In genomic region chr2:87075796-87076252, GRCh38 we compare ENCODE assay signal across 7 cellular contexts. TPM values are rescaled to one million over a fixed set of nuclear protein-coding genes. Genes with fewer than 3 reads are reported as not detected.
DNase-seq lines count a peak whose midpoint lies in the region; ATAC-seq lines count a peak whose summit lies in the region.
"Not testable (repeated sequence)": the region's sequence is repeated elsewhere in the genome, so short reads cannot be mapped to it uniquely, and the experiment has no call there.

No MANE protein-coding gene starts in this region.

- H3K36me3 ChIP-seq in duodenal mucosa (ENCODE audit: control insufficient read depth in 1 of 2, insufficient read depth in 2 of 2, low read length in 2 of 2): not testable (repeated sequence)

- H3K27ac ChIP-seq in duodenal mucosa (ENCODE audit: low read depth, low read length): peak overlapping the region; percentile 70

- H3K27me3 Mint-ChIP-seq in activated CD8-positive, alpha-beta memory T cell treated with anti-CD3 and anti-CD28 coated beads, Interleukin-2, amount 10 ng/mL, durations not matched to agents 7 days and 5 days: not testable (repeated sequence)

- H3K36me3 Mint-ChIP-seq in activated CD8-positive, alpha-beta memory T cell treated with anti-CD3 and anti-CD28 coated beads, Interleukin-2, amount 10 ng/mL, durations not matched to agents 7 days and 5 days: not testable (repeated sequence)

- H3K4me1 Mint-ChIP-seq in activated CD8-positive, alpha-beta memory T cell treated with anti-CD3 and anti-CD28 coated beads, Interleukin-2, amount 10 ng/mL, durations not matched to agents 7 days and 5 days: not testable (repeated sequence)

- DNase-seq in M059J (ENCODE audit: low read depth) (peak; percentile 51), kidney tubule cell (ENCODE audit: low spot score) (peak; percentile 53)
- peak; percentile 73 for DNase-seq in activated CD8-positive, alpha-beta memory T cell treated with anti-CD3 and anti-CD28 coated beads, Interleukin-2, amount 10 ng/mL, durations not matched to agents 7 days and 5 days
- not testable (repeated sequence) for DNase-seq in skeletal muscle cell (ENCODE audit: low read depth)

- not testable (repeated sequence) for H3K9me3 ChIP-seq in duodenal mucosa (ENCODE audit: control insufficient read depth in 1 of 2, low read length in 2 of 2)

- ATAC-seq in GM18520 (IDR thresholded peaks at IDR 0.05; ENCODE audit: unreplicated experiment): peak; percentile 16
- ATAC-seq in HG02763 (IDR thresholded peaks at IDR 0.05; ENCODE audit: unreplicated experiment): peak; percentile 32
- peak; percentile 34 for ATAC-seq in activated CD8-positive, alpha-beta memory T cell treated with anti-CD3 and anti-CD28 coated beads, Interleukin-2, amount 10 ng/mL, durations not matched to agents 7 days and 5 days

- not testable (repeated sequence) for H3K27me3 ChIP-seq in duodenal mucosa (ENCODE audit: control insufficient read depth in 1 of 2, insufficient read depth in 2 of 2, low read length in 2 of 2)

- H3K4me1 ChIP-seq in duodenal mucosa (ENCODE audit: control insufficient read depth in 1 of 2, insufficient read depth in 2 of 2, low read length in 2 of 2): not testable (repeated sequence)

- H3K9me3 Mint-ChIP-seq in activated CD8-positive, alpha-beta memory T cell treated with anti-CD3 and anti-CD28 coated beads, Interleukin-2, amount 10 ng/mL, durations not matched to agents 7 days and 5 days (ENCODE audit: low read depth): not testable (repeated sequence)

- peak overlapping the region; percentile 15 to 68 for H3K4me3 ChIP-seq in duodenal mucosa (ENCODE audit: low read depth in 1 of 2, low read length in 2 of 2)
- H3K4me3 ChIP-seq in skeletal muscle cell (ENCODE audit: low read depth, low read length): peak overlapping the region; percentile 55

- H3K4me3 Mint-ChIP-seq in activated CD8-positive, alpha-beta memory T cell treated with anti-CD3 and anti-CD28 coated beads, Interleukin-2, amount 10 ng/mL, durations not matched to agents 7 days and 5 days: peak overlapping the region; percentile 86

- H3K27ac Mint-ChIP-seq in activated CD8-positive, alpha-beta memory T cell treated with anti-CD3 and anti-CD28 coated beads, Interleukin-2, amount 10 ng/mL, durations not matched to agents 7 days and 5 days: peak overlapping the region; percentile 87

- CTCF ChIA-PET in activated CD8-positive, alpha-beta memory T cell treated with anti-CD3 and anti-CD28 coated beads, Interleukin-2, amount 10 ng/mL, durations not matched to agents 7 days and 5 days (lab: Charles Lee): not testable (repeated sequence)

- peak overlapping the region in 1 of 2 donors; percentile 57 for H3K9ac ChIP-seq in duodenal mucosa (ENCODE audit: low read depth in 1 of 2, low read length in 2 of 2)

RNA-seq across cellular contexts. Expression of gene PLGLB1, which starts 54.2 kb away (rescaled TPM):
- 0.49 TPM in 1 of 2 replicates, not detected in the other for total RNA-seq in M059J (2014; rRNA removed; shearing (Covaris generic))
- total RNA-seq in activated CD8-positive, alpha-beta memory T cell treated with anti-CD3 and anti-CD28 coated beads, Interleukin-2, amount 10 ng/mL, durations not matched to agents 7 days and 5 days: 1 to 10 TPM; 3.3 to 4.4 TPM
